In genomic region chr6:112835078-112835477, GRCh38 we compare ENCODE assay signal across 28 cellular contexts.
"Had no signal": no experiment of that assay in that cellular context is flagged by ENCODE, and none has a peak within 500 bp of the region (broad histone marks: within the 10 kb centered on the region; RNA-seq: fewer than 3 reads in every experiment).

No MANE protein-coding gene starts in this region.

- H3K4me3 ChIP-seq: ascending aorta, breast epithelium, cardiac muscle cell, esophagus muscularis mucosa, gastroesophageal sphincter had no signal

- ATAC-seq: activated naive CD4-positive, alpha-beta T cell treated with anti-CD3 and anti-CD28 coated beads, Interleukin-2, amount 50 U/mL, for 72 hours; activated T-cell treated with anti-CD3 and anti-CD28 coated beads, Interleukin-2, amount 50 U/mL, for 72 hours; effector memory CD8-positive, alpha-beta T cell; gastroesophageal sphincter had no signal

- DNase-seq: activated CD4-positive, alpha-beta memory T cell treated with anti-CD3 and anti-CD28 coated beads, Interleukin-2, amount 10 ng/mL, durations not matched to agents 7 days and 5 days; activated CD4-positive, alpha-beta T cell treated with anti-CD3 and anti-CD28 coated beads for 1 hour; activated CD4-positive, alpha-beta T cell treated with anti-CD3 and anti-CD28 coated beads for 4 hours; activated CD4-positive, alpha-beta T cell treated with anti-CD3 and anti-CD28 coated beads, Interleukin-2, amount 10 ng/mL, durations not matched to agents 7 days and 5 days; activated CD4-positive, alpha-beta T cell treated with anti-CD3 and anti-CD28 coated beads, Interleukin-2, amount 50 U/mL, for 4 hours; activated CD4-positive, CD25-positive, alpha-beta regulatory T cell; activated CD8-positive, alpha-beta memory T cell treated with anti-CD3 and anti-CD28 coated beads, Interleukin-2, amount 50 U/mL, for 48 hours; activated gamma-delta T cell; activated naive CD4-positive, alpha-beta T cell; activated naive CD4-positive, alpha-beta T cell treated with anti-CD3 and anti-CD28 coated beads, Interleukin-2, amount 10 ng/mL, durations not matched to agents 7 days and 5 days; activated naive CD8-positive, alpha-beta T cell treated with anti-CD3 and anti-CD28 coated beads, Interleukin-2, amount 10 ng/mL, durations not matched to agents 7 days and 5 days; activated T-cell treated with anti-CD3 and anti-CD28 coated beads for 4 hours; activated T-cell treated with anti-CD3 and anti-CD28 coated beads, Interleukin-2, amount 50 U/mL, for 24 hours; activated T-cell treated with anti-CD3 and anti-CD28 coated beads, Interleukin-2, amount 50 U/mL, for 72 hours; central memory CD4-positive, alpha-beta T cell; cortex of kidney; dermis blood vessel endothelial cell; effector CD4-positive, alpha-beta T cell; effector memory CD8-positive, alpha-beta T cell; erythroblast; foreskin melanocyte; T-helper 2 cell had no signal

- H3K27ac ChIP-seq: ascending aorta, breast epithelium, cardiac muscle cell, esophagus muscularis mucosa, gastroesophageal sphincter had no signal

- H3K4me1 ChIP-seq: ascending aorta, breast epithelium, esophagus muscularis mucosa, gastroesophageal sphincter had no signal

- H3K36me3 ChIP-seq: ascending aorta, breast epithelium, cardiac muscle cell, esophagus muscularis mucosa, gastroesophageal sphincter had no signal

- H3K9me3 ChIP-seq: ascending aorta, breast epithelium, esophagus muscularis mucosa, gastroesophageal sphincter had no signal

- H3K27me3 ChIP-seq: ascending aorta, breast epithelium, cardiac muscle cell, esophagus muscularis mucosa, gastroesophageal sphincter had no signal
